Comparison of ENCODE assay signal across 24 cellular contexts in the genomic region with DNA sequence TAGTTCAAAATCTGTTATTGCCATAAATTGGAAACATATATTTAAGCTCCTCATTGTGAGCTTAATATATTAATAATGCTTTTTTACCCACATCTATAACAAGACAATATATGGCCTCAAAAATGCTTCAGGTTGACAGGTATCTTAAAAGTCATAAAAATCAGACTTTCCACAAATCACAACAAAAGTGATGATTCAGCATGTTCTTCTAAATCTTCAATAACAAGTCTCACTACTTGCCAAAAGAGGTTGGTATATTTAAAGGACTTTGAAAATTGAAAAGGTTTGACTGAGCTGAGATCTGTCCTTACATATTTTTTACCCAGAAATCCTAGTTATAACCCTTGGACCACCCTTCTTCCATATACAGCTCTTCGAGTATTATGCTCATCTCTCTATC.
"Had no signal": no experiment of that assay in that cellular context is flagged by ENCODE, and none has a peak within 500 bp of the region (broad histone marks: within the 10 kb centered on the region; RNA-seq: fewer than 3 reads in every experiment).

No MANE protein-coding gene starts in this region.

- H3K4me3 ChIP-seq: left ventricle myocardium inferior, lung, mucosa of descending colon, ovary, right atrium auricular region, sigmoid colon, spleen, tibial nerve, uterus had no signal

- ATAC-seq: left colon; mucosa of descending colon; naive thymus-derived CD4-positive, alpha-beta T cell; natural killer cell treated with Interleukin-12 subunit alpha and Interleukin-12 subunit beta and Interleukin-15 and Interleukin-18, amount 100 ng/mL, for 72 hours; stimulated activated effector memory CD8-positive, alpha-beta T cell treated with anti-CD3 and anti-CD28 coated beads, Interleukin-12 subunit alpha, Interleukin-12 subunit beta, amount 100 ng/mL, for 72 hours; stimulated activated naive CD8-positive, alpha-beta T cell treated with anti-CD3 and anti-CD28 coated beads, Interleukin-15, amount 100 ng/mL, for 72 hours had no signal

- H3K27ac Mint-ChIP-seq: mesothelial cell of epicardium; natural killer cell treated with Interleukin-12 subunit alpha and Interleukin-12 subunit beta and Interleukin-15 and Interleukin-18, amount 100 ng/mL, for 72 hours; progenitor cell of endocrine pancreas; stimulated activated effector memory CD8-positive, alpha-beta T cell treated with anti-CD3 and anti-CD28 coated beads, Interleukin-12 subunit alpha, Interleukin-12 subunit beta, amount 100 ng/mL, for 72 hours; stimulated activated naive CD8-positive, alpha-beta T cell treated with anti-CD3 and anti-CD28 coated beads, Interleukin-15, amount 100 ng/mL, for 72 hours; type B pancreatic cell had no signal

- H3K9me3 ChIP-seq: left ventricle myocardium inferior, mucosa of descending colon, ovary, right atrium auricular region, sigmoid colon, spleen, tibial nerve, uterus had no signal

- H3K4me1 ChIP-seq: left ventricle myocardium inferior, right atrium auricular region, sigmoid colon, tibial nerve, uterus had no signal

- H3K27me3 Mint-ChIP-seq: naive thymus-derived CD4-positive, alpha-beta T cell; natural killer cell treated with Interleukin-12 subunit alpha and Interleukin-12 subunit beta and Interleukin-15 and Interleukin-18, amount 100 ng/mL, for 72 hours; progenitor cell of endocrine pancreas; stimulated activated naive CD8-positive, alpha-beta T cell treated with anti-CD3 and anti-CD28 coated beads, Interleukin-15, amount 100 ng/mL, for 72 hours; type B pancreatic cell had no signal

- DNase-seq: hippocampal formation; kidney; left colon; left ventricle myocardium inferior; mesendoderm; mucosa of descending colon; naive thymus-derived CD4-positive, alpha-beta T cell; ovary; sigmoid colon; small intestine; spleen; stimulated activated CD4-positive, alpha-beta T cell treated with anti-CD3 and anti-CD28 coated beads, Interleukin-4, amount 100 ng/mL, for 24 hours; stimulated activated naive CD4-positive, alpha-beta T cell treated with Interleukin-2 at 50 U/mL for 16 hours; stimulated activated naive CD8-positive, alpha-beta T cell treated with anti-CD3 and anti-CD28 coated beads, Interleukin-15, amount 100 ng/mL, for 72 hours; substantia nigra; uterus had no signal

- H3K4me3 Mint-ChIP-seq: mesothelial cell of epicardium; naive thymus-derived CD4-positive, alpha-beta T cell; natural killer cell treated with Interleukin-12 subunit alpha and Interleukin-12 subunit beta and Interleukin-15 and Interleukin-18, amount 100 ng/mL, for 72 hours; stimulated activated effector memory CD8-positive, alpha-beta T cell treated with anti-CD3 and anti-CD28 coated beads, Interleukin-12 subunit alpha, Interleukin-12 subunit beta, amount 100 ng/mL, for 72 hours; stimulated activated naive CD8-positive, alpha-beta T cell treated with anti-CD3 and anti-CD28 coated beads, Interleukin-15, amount 100 ng/mL, for 72 hours; type B pancreatic cell had no signal

- H3K27me3 ChIP-seq: ovary, right atrium auricular region, sigmoid colon, spleen, tibial nerve, uterus had no signal

- H3K4me1 Mint-ChIP-seq: mesothelial cell of epicardium had no signal

- H3K36me3 Mint-ChIP-seq: natural killer cell treated with Interleukin-12 subunit alpha and Interleukin-12 subunit beta and Interleukin-15 and Interleukin-18, amount 100 ng/mL, for 72 hours had no signal

- H3K36me3 ChIP-seq: ovary, right atrium auricular region, sigmoid colon, tibial nerve, uterus had no signal

- H3K27ac ChIP-seq: left ventricle myocardium inferior, ovary, right atrium auricular region, sigmoid colon, spleen, tibial nerve, uterus had no signal
